In the genomic region with DNA sequence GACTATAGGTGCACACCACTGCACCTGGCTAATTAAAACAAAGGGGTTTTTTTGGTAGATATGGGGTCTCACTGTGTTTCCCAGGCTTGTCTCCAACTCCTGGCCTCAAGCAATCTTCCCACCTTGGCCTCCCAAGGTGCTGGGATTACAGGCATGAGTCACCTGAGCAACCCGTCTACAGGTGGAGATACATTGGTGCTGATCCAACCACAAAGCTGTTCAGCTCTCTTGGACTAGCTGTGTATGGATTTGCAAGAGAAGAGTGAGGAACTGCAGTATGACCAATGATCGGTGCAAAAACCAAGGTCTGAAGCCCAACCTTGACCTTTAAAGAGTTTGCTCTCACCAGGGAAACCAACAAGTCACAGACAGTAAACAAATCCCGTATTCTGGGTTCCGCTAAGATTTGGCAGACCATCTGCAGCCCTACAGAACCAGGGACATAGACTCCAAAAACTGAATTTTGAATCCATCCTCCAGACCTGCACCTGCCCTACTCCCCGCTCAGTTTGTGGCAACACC, we compare ENCODE assay signal across 12 cellular contexts. TPM values are rescaled to one million over a fixed set of nuclear protein-coding genes. Genes with fewer than 3 reads are reported as not detected.
DNase-seq lines count a peak whose midpoint lies in the region; ATAC-seq and TF ChIP-seq lines count a peak whose summit lies in the region.
"Had no signal": no experiment of that assay in that cellular context is flagged by ENCODE, and none has a peak within 500 bp of the region (broad histone marks: within the 10 kb centered on the region; RNA-seq: fewer than 3 reads in every experiment).

No MANE protein-coding gene starts in this region.

- H3K4me1 Mint-ChIP-seq in H9 (peaks cover 5 to 10% of the 10 kb centered on the region in 2 experiments; a peak in 3 of 4 replicates), progenitor cell of endocrine pancreas (ENCODE audit: low read depth) (peaks cover 9% of the 10 kb centered on the region)

- no peaks in the 10 kb centered on the region for H3K4me1 ChIP-seq in H9 (ENCODE audit: insufficient read depth, low read length)
- peaks cover 7% of the 10 kb centered on the region for H3K4me1 ChIP-seq in PC-3 (ENCODE audit: insufficient read depth, low read length)
- H3K4me1 ChIP-seq in HAP-1: no peaks in the 10 kb centered on the region

- WGBS in H9 (ENCODE audit: extremely low coverage, insufficient read length, low lambda C conversion rate): no CpG with 5 or more reads among the region's 5 CpGs

- H3F3A ChIP-seq in PC-3 (ENCODE audit: low read length, unreplicated experiment): no peaks in the 10 kb centered on the region

- POLR2A ChIA-PET in PC-3 (lab: Charles Lee; ENCODE audit: unreplicated experiment): no interaction called here
- POLR2A ChIA-PET in HEK293T (lab: Yijun Ruan, JAX): interaction anchor here (0.8 kb wide), 1 partner anchor 19 kb away, joined by 3 read pairs; a partner anchor contains a TSS

- peaks cover 2% of the 10 kb centered on the region for H3K79me1 ChIP-seq in H9 (ENCODE audit: insufficient read depth, low read depth, low read length, poor library complexity, severe bottlenecking)

- intact Hi-C loops in PC-3 (cut with micrococcal nuclease): no loop called here

- H2BK20ac ChIP-seq in H9 (ENCODE audit: low read depth, low read length, poor library complexity, severe bottlenecking): no peak overlapping the region

- no peaks in the 10 kb centered on the region for H3K9me3 ChIP-seq in H9 (ENCODE audit: control insufficient read depth, low read depth, low read length)
- no peaks in the 10 kb centered on the region for H3K9me3 ChIP-seq in PC-3 (ENCODE audit: low read length)
- H3K9me3 ChIP-seq in HAP-1: no peaks in the 10 kb centered on the region

- H3K9ac ChIP-seq in H9 (ENCODE audit: extremely low read depth, insufficient read length, low read length) (no peak overlapping the region), PC-3 (ENCODE audit: low read length) (no peak overlapping the region)

- H3K27me3 ChIP-seq in H9 (ENCODE audit: insufficient read depth, low read length) (no peaks in the 10 kb centered on the region), PC-3 (ENCODE audit: low read length) (no peaks in the 10 kb centered on the region), HAP-1 (ENCODE audit: low read depth) (no peaks in the 10 kb centered on the region)

- H4K5ac ChIP-seq in H9 (ENCODE audit: insufficient read length, low read depth, low read length): no peak overlapping the region

- H2AFZ ChIP-seq in H9 (ENCODE audit: low read length): no peak overlapping the region
- no peak overlapping the region for H2AFZ ChIP-seq in PC-3 (ENCODE audit: low read length)

- no TSS peak for BruUV-seq in PC-3 (replicated peaks; lab: Mats Ljungman, UMichigan)

- H4K20me1 ChIP-seq in H9 (ENCODE audit: control insufficient read depth, insufficient read depth, insufficient read length) (no peaks in the 10 kb centered on the region), PC-3 (ENCODE audit: low read length) (no peaks in the 10 kb centered on the region)

- in situ Hi-C loops in HAP-1 (cut with MboI; ENCODE audit: low sequenced_read_pairs): no loop called here

- H3K36me3 Mint-ChIP-seq in H9 (ENCODE audit: insufficient read depth in 1 of 3, low read depth in 3 of 3) (peaks cover 69 to 96% (median 95%) of the 10 kb centered on the region in 3 experiments), progenitor cell of endocrine pancreas (ENCODE audit: insufficient read depth) (peaks cover 42% of the 10 kb centered on the region)

- H2BK120ac ChIP-seq in H9 (ENCODE audit: low read depth, low read length, poor library complexity, severe bottlenecking): no peak overlapping the region

- H3K4me3 ChIP-seq in PC-3 (ENCODE audit: low read length) (no peak overlapping the region), epithelial cell of esophagus (ENCODE audit: low read length) (no peak overlapping the region), HAP-1 (no peak overlapping the region)

- H3K9me3 Mint-ChIP-seq in H9 (no peaks in the 10 kb centered on the region), progenitor cell of endocrine pancreas (ENCODE audit: low read depth) (no peaks in the 10 kb centered on the region)
- H3K9me3 Mint-ChIP-seq: CD14-positive monocyte; CD8-positive, alpha-beta T cell had no signal

- H3K18ac ChIP-seq in H9 (ENCODE audit: insufficient read length, low read depth, low read length): no peak overlapping the region

- H2BK12ac ChIP-seq in H9 (ENCODE audit: insufficient read length, low read depth, low read length): no peak overlapping the region

- no peaks in the 10 kb centered on the region; the same call in 1 of the 2 replicates for H3K27me3 Mint-ChIP-seq in H9 (ENCODE audit: low read depth)
- no peaks in the 10 kb centered on the region for H3K27me3 Mint-ChIP-seq in progenitor cell of endocrine pancreas

- H3K79me2 ChIP-seq in H9 (ENCODE audit: insufficient read depth, low read length) (no peaks in the 10 kb centered on the region), PC-3 (ENCODE audit: low read length) (no peaks in the 10 kb centered on the region)

- H3K4ac ChIP-seq in H9 (ENCODE audit: low read depth, low read length): no peak overlapping the region

- no peak overlapping the region for H3K56ac ChIP-seq in H9 (ENCODE audit: insufficient read length, low read depth, low read length)

- H3K14ac ChIP-seq in H9 (ENCODE audit: insufficient read depth, low read length): no peak overlapping the region

- H3K4me3 Mint-ChIP-seq in H9 (no peak overlapping the region), progenitor cell of endocrine pancreas (ENCODE audit: low read depth) (no peak overlapping the region)
- H3K4me3 Mint-ChIP-seq: CD14-positive monocyte; CD8-positive, alpha-beta T cell had no signal

- H2AK5ac ChIP-seq in H9 (ENCODE audit: insufficient read length, low read length): no peak overlapping the region

- no peak overlapping the region for H3T11ph ChIP-seq in H9 (ENCODE audit: low read length)

- H3K23me2 ChIP-seq in H9 (ENCODE audit: insufficient read length, low read depth, low read length, poor library complexity, severe bottlenecking): no peaks in the 10 kb centered on the region

- peaks cover 15% of the 10 kb centered on the region; the same call in 1 of the 2 replicates for H3K36me3 ChIP-seq in PC-3 (ENCODE audit: low read depth, low read length)
- peaks cover 81% of the 10 kb centered on the region for H3K36me3 ChIP-seq in HAP-1 (replicated peaks)

- no peaks in the 10 kb centered on the region for H3K9me2 ChIP-seq in PC-3 (replicated peaks; ENCODE audit: low read length)

- DNase-seq in H9 (no peak), PC-3 (peak; percentile 29), epithelial cell of esophagus (ENCODE audit: low read depth) (peak; percentile 30), progenitor cell of endocrine pancreas (ENCODE audit: low spot score, unreplicated experiment) (no peak), HAP-1 (ENCODE audit: low spot score in 2 of 2) (no peak), HEK293T (ENCODE audit: extremely low spot score) (no peak), NCI-H446 (lab: John Stamatoyannopoulos, UW) (no peak)
- DNase-seq: CD8-positive, alpha-beta T cell; COR-L47; DND-41; GDM1 had no signal

- ATAC-seq in PC-3: no peak
- ATAC-seq: CD8-positive, alpha-beta T cell had no signal

- no peak overlapping the region for H4K8ac ChIP-seq in H9 (replicated peaks; ENCODE audit: insufficient read length, low read depth, low read length)

- H2BK5ac ChIP-seq in H9 (ENCODE audit: insufficient read length, low read length): no peak overlapping the region

- H3K27ac Mint-ChIP-seq in H9 (peak overlapping the region in 2 of 3 experiments; percentile 41 to 82; a peak in 2 of 7 replicates), progenitor cell of endocrine pancreas (peak overlapping the region; percentile 67)
- H3K27ac Mint-ChIP-seq: CD8-positive, alpha-beta T cell had no signal

- H3K4me2 ChIP-seq in H9 (ENCODE audit: insufficient read depth, insufficient read length, low read length): no peak overlapping the region
- H3K4me2 ChIP-seq in PC-3 (ENCODE audit: low read length): no peak overlapping the region

- H3K27ac ChIP-seq in H9 (ENCODE audit: insufficient read length, low read depth, low read length): no peak overlapping the region
- H3K27ac ChIP-seq in PC-3 (ENCODE audit: low read length): no peak overlapping the region

- CTCF ChIA-PET in PC-3 (lab: Charles Lee): no interaction called here
- CTCF ChIA-PET in HEK293T (lab: Yijun Ruan, JAX): no interaction called here

- no peak overlapping the region for H2BK15ac ChIP-seq in H9 (ENCODE audit: low read depth, low read length)

- no peak overlapping the region for H4K91ac ChIP-seq in H9 (ENCODE audit: insufficient read length, low read depth, low read length)

- no peak overlapping the region for H3K23ac ChIP-seq in H9 (ENCODE audit: insufficient read length, low read depth, low read length)

- no peak for TF ChIP-seq CTCF in H9 (conservative IDR thresholded peaks at IDR 0.05)
- no peak for TF ChIP-seq CTCF in PC-3 (conservative IDR thresholded peaks at IDR 0.05; ENCODE audit: low read depth, low read length)
- no peak for TF ChIP-seq CTCF in epithelial cell of esophagus (IDR thresholded peaks at IDR 0.05; ENCODE audit: insufficient read depth, low read depth, low read length, missing control alignments)
- no peak for TF ChIP-seq CTCF in progenitor cell of endocrine pancreas (IDR thresholded peaks at IDR 0.05; ENCODE audit: unreplicated experiment)

TF ChIP-seq in HEK293T, 16 proteins besides CTCF, POLR2A, EP300 and RAD21 (continues in another document):
- TF ChIP-seq CTBP1 (IDR thresholded peaks at IDR 0.05; ENCODE audit: borderline replicate concordance) (no peak), ARNT (IDR thresholded peaks at IDR 0.05) (no peak), SUZ12 (IDR thresholded peaks at IDR 0.05) (no peak), HDGF (IDR thresholded peaks at IDR 0.05; ENCODE audit: borderline replicate concordance) (no peak), FOXA1 (IDR thresholded peaks at IDR 0.05) (no peak), LEF1 (IDR thresholded peaks at IDR 0.05; ENCODE audit: borderline replicate concordance) (no peak), FOXK2 (IDR thresholded peaks at IDR 0.05) (no peak)
- TF ChIP-seq, protein P1, sequence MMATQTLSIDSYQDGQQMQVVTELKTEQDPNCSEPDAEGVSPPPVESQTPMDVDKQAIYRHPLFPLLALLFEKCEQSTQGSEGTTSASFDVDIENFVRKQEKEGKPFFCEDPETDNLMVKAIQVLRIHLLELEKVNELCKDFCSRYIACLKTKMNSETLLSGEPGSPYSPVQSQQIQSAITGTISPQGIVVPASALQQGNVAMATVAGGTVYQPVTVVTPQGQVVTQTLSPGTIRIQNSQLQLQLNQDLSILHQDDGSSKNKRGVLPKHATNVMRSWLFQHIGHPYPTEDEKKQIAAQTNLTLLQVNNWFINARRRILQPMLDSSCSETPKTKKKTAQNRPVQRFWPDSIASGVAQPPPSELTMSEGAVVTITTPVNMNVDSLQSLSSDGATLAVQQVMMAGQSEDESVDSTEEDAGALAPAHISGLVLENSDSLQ (IDR thresholded peaks at IDR 0.05): no peak

RNA-seq across cellular contexts. Expression of a gene that starts 18.9 kb away (rescaled TPM):
- total RNA-seq in H9 (2021): 132 and 135 TPM in 2 replicates
- total RNA-seq in PC-3 (2014; rRNA removed): 104 and 150 TPM in 2 replicates
- 164 TPM in 2 replicates for total RNA-seq in progenitor cell of endocrine pancreas

RNA-seq across cellular contexts. Expression of a gene that starts 44.1 kb away (rescaled TPM):
- total RNA-seq in H9 (2021) (42.3 and 43.0 TPM in 2 replicates), PC-3 (2014; rRNA removed) (25.9 and 31.2 TPM in 2 replicates), progenitor cell of endocrine pancreas (57.9 and 62.6 TPM in 2 replicates)

RNA-seq across cellular contexts. Expression of a gene that starts 58.8 kb away (rescaled TPM):
- 120 and 122 TPM in 2 replicates for total RNA-seq in H9 (2021)
- total RNA-seq in PC-3 (2014; rRNA removed): 11.3 and 14.6 TPM in 2 replicates
- 76.9 and 87.0 TPM in 2 replicates for total RNA-seq in progenitor cell of endocrine pancreas

Comparison
In these comparisons a context has a peak if more than half of its experiments do, and no peak if none do; other contexts are left out.
1. DNase-seq: peak in PC-3 (single experiment) and epithelial cell of esophagus (single experiment); none in H9 (single experiment), progenitor cell of endocrine pancreas (single experiment), HAP-1 (0 of 2), HEK293T (single experiment) and NCI-H446 (0 of 2).